Comparison of ENCODE assay signal across 25 cellular contexts in the genomic region with DNA sequence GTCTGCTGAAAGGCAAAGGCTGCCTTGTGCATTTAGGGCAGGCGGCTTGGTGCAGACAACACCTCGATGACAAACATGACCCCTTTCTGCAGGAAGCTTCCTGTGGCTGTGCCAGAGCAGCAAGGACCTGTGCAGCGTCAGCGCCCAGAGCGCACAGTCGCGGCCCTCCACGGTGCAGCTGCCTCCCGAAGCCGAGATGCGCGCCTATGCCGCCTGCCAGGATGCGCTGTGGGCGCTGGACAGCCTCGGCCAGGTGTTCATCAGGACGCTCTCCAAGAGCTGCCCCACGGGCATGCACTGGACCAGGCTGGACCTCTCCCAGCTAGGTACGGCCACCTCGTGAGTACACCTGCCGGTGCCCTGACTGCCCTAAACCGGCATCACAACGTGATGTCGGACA.
"Had no signal": no experiment of that assay in that cellular context is flagged by ENCODE, and none has a peak within 500 bp of the region (broad histone marks: within the 10 kb centered on the region; RNA-seq: fewer than 3 reads in every experiment).

No MANE protein-coding gene starts in this region.

- ATAC-seq: activated CD8-positive, alpha-beta T cell treated with anti-CD3 and anti-CD28 coated beads, Interleukin-2, amount 10 ng/mL, durations not matched to agents 7 days and 5 days; activated naive CD4-positive, alpha-beta T cell treated with anti-CD3 and anti-CD28 coated beads, Interleukin-2, amount 50 U/mL, for 72 hours; body of pancreas had no signal

- H3K27me3 ChIP-seq: adrenal gland, body of pancreas, breast epithelium, MG63 had no signal

- H3K27ac ChIP-seq: adrenal gland, body of pancreas, breast epithelium, PC-9 had no signal

- H3K4me3 ChIP-seq: adrenal gland, body of pancreas, breast epithelium, MG63, PC-9 had no signal

- H3K9me3 ChIP-seq: adrenal gland, breast epithelium, MG63 had no signal

- H3K36me3 ChIP-seq: breast epithelium, MG63 had no signal

- H3K4me1 ChIP-seq: adrenal gland, body of pancreas, breast epithelium had no signal

- DNase-seq: activated CD4-positive, alpha-beta T cell treated with anti-CD3 and anti-CD28 coated beads, Interleukin-2, amount 10 ng/mL, durations not matched to agents 7 days and 5 days; activated CD4-positive, alpha-beta T cell treated with anti-CD3 and anti-CD28 coated beads, Interleukin-2, amount 50 U/mL, for 48 hours; activated CD8-positive, alpha-beta T cell treated with anti-CD3 and anti-CD28 coated beads, Interleukin-2, amount 10 ng/mL, durations not matched to agents 7 days and 5 days; activated gamma-delta T cell treated with Interleukin-2 at 50 U/mL for 16 hours; activated naive CD4-positive, alpha-beta T cell treated with anti-CD3 and anti-CD28 coated beads for 36 hours; activated T-cell treated with anti-CD3 and anti-CD28 coated beads, Interleukin-2, amount 50 U/mL, for 24 hours; adrenal gland; body of pancreas; Kasumi-1; KG1; MG63; NCI-H1048; NCI-H1105 treated with DMSO at 0.1 percent for 48 hours; NCI-H1436; NCI-H1694; NCI-H2029; NCI-H345; NCI-H524 treated with DMSO at 0.1 percent for 48 hours; NCI-H748 treated with DMSO at 0.1 percent for 48 hours; NK-92 treated with Interleukin-12 subunit alpha and Interleukin-12 subunit beta, amount 100 ng/mL, for 24 hours; PC-9; Right ventricle myocardium superior; T1000 had no signal
